In the genomic region with DNA sequence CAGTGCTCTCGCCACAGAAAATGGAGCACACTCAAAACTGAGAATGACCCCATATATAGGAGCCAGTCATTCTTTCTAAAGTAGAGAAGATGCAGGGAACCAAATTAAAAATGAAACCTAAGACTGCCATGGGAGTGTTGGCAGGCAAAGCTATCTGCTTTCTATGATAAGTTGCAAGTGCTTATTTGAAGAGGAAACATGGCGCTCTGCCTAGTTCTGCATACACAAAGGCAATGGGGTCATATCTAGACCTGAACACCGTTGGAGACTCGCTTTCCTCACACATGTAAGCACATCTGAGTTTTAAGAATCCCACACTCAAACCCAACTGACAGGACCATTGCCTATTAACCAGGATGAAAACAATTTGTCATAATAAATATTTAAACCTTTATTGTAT, we compare ENCODE assay signal across 23 cellular contexts.
DNase-seq lines count a peak whose midpoint lies in the region; ATAC-seq, FAIRE-seq and TF ChIP-seq lines count a peak whose summit lies in the region.
"Had no signal": no experiment of that assay in that cellular context is flagged by ENCODE, and none has a peak within 500 bp of the region (broad histone marks: within the 10 kb centered on the region; RNA-seq: fewer than 3 reads in every experiment).

No MANE protein-coding gene starts in this region.

- no peak overlapping the region for H3K4me2 ChIP-seq in astrocyte (ENCODE audit: low read length)

- H3K4me3 Mint-ChIP-seq in astrocyte (ENCODE audit: unreplicated experiment), result no peak overlapping the region
- H3K4me3 Mint-ChIP-seq: activated T-cell treated with anti-CD3 and anti-CD28 coated beads, Interleukin-2, amount 50 U/mL, for 4 hours; T-cell had no signal

- no peaks in the 10 kb centered on the region for H4K20me1 ChIP-seq in astrocyte (ENCODE audit: insufficient read depth, low read length)

- H3K4me3 ChIP-seq in cardiac muscle cell (no peak overlapping the region), astrocyte (ENCODE audit: insufficient read depth, low read depth, low read length) (no peak overlapping the region), upper lobe of right lung (no peak overlapping the region)
- H3K4me3 ChIP-seq: coronary artery, right lobe of liver, thoracic aorta had no signal

- no peak for FAIRE-seq in astrocyte (lab: Jason Lieb, UNC)
- FAIRE-seq: TTC549 had no signal

- H3K9me3 ChIP-seq in cardiac muscle cell (ENCODE audit: low read depth) (no peaks in the 10 kb centered on the region), astrocyte (ENCODE audit: insufficient read depth, low read depth, low read length) (no peaks in the 10 kb centered on the region), upper lobe of right lung (no peaks in the 10 kb centered on the region)
- H3K9me3 ChIP-seq: right lobe of liver, thoracic aorta had no signal

- no peaks in the 10 kb centered on the region for H3K27me3 ChIP-seq in cardiac muscle cell
- H3K27me3 ChIP-seq in astrocyte (ENCODE audit: insufficient read depth, low read length), result no peaks in the 10 kb centered on the region
- no peaks in the 10 kb centered on the region for H3K27me3 ChIP-seq in upper lobe of right lung
- H3K27me3 ChIP-seq: brain microvascular endothelial cell, right lobe of liver had no signal

- no peaks in the 10 kb centered on the region for H3K9me3 Mint-ChIP-seq in astrocyte (ENCODE audit: unreplicated experiment)
- H3K9me3 Mint-ChIP-seq: activated T-cell treated with anti-CD3 and anti-CD28 coated beads, Interleukin-2, amount 50 U/mL, for 4 hours; T-cell had no signal

- H3K79me2 ChIP-seq in astrocyte (ENCODE audit: insufficient read depth, low read length), result no peaks in the 10 kb centered on the region

- H3K27ac ChIP-seq in cardiac muscle cell (no peak overlapping the region), astrocyte (ENCODE audit: low read depth, low read length) (no peak overlapping the region), upper lobe of right lung (no peak overlapping the region)
- H3K27ac ChIP-seq: brain microvascular endothelial cell, coronary artery, HL-60, right lobe of liver, thoracic aorta had no signal

- no peaks in the 10 kb centered on the region for H3K36me3 Mint-ChIP-seq in astrocyte (ENCODE audit: low read depth, unreplicated experiment)
- H3K36me3 Mint-ChIP-seq: T-cell had no signal

- H3K36me3 ChIP-seq in cardiac muscle cell (no peaks in the 10 kb centered on the region), astrocyte (ENCODE audit: insufficient read depth, low read length) (no peaks in the 10 kb centered on the region), upper lobe of right lung (no peaks in the 10 kb centered on the region)
- H3K36me3 ChIP-seq: brain microvascular endothelial cell, right lobe of liver, thoracic aorta had no signal

- H3K27ac Mint-ChIP-seq in astrocyte (ENCODE audit: unreplicated experiment), result no peak overlapping the region
- H3K27ac Mint-ChIP-seq: T-cell had no signal

- TF ChIP-seq CTCF in cardiac muscle cell (IDR thresholded peaks at IDR 0.05; ENCODE audit: low read depth, low read length) (no peak), astrocyte (IDR thresholded peaks at IDR 0.05; ENCODE audit: insufficient read depth, low read depth, low read length) (no peak), upper lobe of right lung (IDR thresholded peaks at IDR 0.05) (no peak)

- intact Hi-C loops in cardiac septum (cut with DNase I) (loop anchor here (2.0 kb wide), 1 partner anchor 26 kb away; no protein-coding TSS in a partner anchor), upper lobe of right lung (cut with DNase I) (no loop called here)

- peaks cover 19% of the 10 kb centered on the region for H3K4me1 Mint-ChIP-seq in astrocyte (ENCODE audit: low read depth, unreplicated experiment)
- H3K4me1 Mint-ChIP-seq: T-cell had no signal

- ATAC-seq in upper lobe of right lung, result peak; percentile 29
- no peak for ATAC-seq in GM21619 (IDR thresholded peaks at IDR 0.05; ENCODE audit: unreplicated experiment)
- no peak for ATAC-seq in GM18907 (IDR thresholded peaks at IDR 0.05; ENCODE audit: unreplicated experiment)
- ATAC-seq: activated T-cell treated with anti-CD3 and anti-CD28 coated beads, Interleukin-2, amount 50 U/mL, for 4 hours; T-cell had no signal

- H2AFZ ChIP-seq in astrocyte (ENCODE audit: low read depth, low read length), result no peak overlapping the region

- H3K27me3 Mint-ChIP-seq in astrocyte (ENCODE audit: low read depth, unreplicated experiment), result no peaks in the 10 kb centered on the region

- DNase-seq in cardiac muscle cell (ENCODE audit: low read depth in 1 of 2, low spot score in 1 of 2), result peak; percentile 38 to 41
- no peak for DNase-seq in cardiac septum (ENCODE audit: low spot score)
- DNase-seq in astrocyte (ENCODE audit: low read depth), result peak; percentile 16
- DNase-seq in iris pigment epithelial cell (ENCODE audit: low read depth), result peak; percentile 36
- no peak for DNase-seq in upper lobe of right lung
- no peak for DNase-seq in SHP77 treated with DMSO at 0.1 percent for 48 hours (lab: John Stamatoyannopoulos, UW)
- DNase-seq: ACHN; activated CD8-positive, alpha-beta memory T cell treated with anti-CD3 and anti-CD28 coated beads for 24 hours; activated naive CD4-positive, alpha-beta T cell treated with Interleukin-2 at 50 U/mL for 16 hours; activated T-cell treated with anti-CD3 and anti-CD28 coated beads, Interleukin-2, amount 50 U/mL, for 4 hours; brain microvascular endothelial cell; C1 segment of cervical spinal cord; GOT3; MM.1S; NCI-H187; T-cell had no signal

- H3K9ac ChIP-seq in astrocyte (ENCODE audit: low read length), result no peak overlapping the region

- H3K4me1 ChIP-seq in cardiac muscle cell (ENCODE audit: low read depth) (peaks cover 9% of the 10 kb centered on the region), astrocyte (ENCODE audit: insufficient read depth, low read length) (peaks cover 24% of the 10 kb centered on the region), upper lobe of right lung (no peaks in the 10 kb centered on the region)
- H3K4me1 ChIP-seq: right lobe of liver had no signal

Comparison
In these comparisons a context has a peak if more than half of its experiments do, and no peak if none do; other contexts are left out.
1. DNase-seq: peak in cardiac muscle cell (2 of 2), astrocyte (single experiment) and iris pigment epithelial cell (single experiment); none in cardiac septum (single experiment), upper lobe of right lung (single experiment) and SHP77 treated with DMSO at 0.1 percent for 48 hours (single experiment).